Comparison of ENCODE assay signal across 1 cellular context in genomic region chr3:192156382-192156781, GRCh38.
TF ChIP-seq lines count a peak whose summit lies in the region.

No MANE protein-coding gene starts in this region.

TF ChIP-seq in HepG2, 621 proteins besides CTCF, POLR2A, EP300 and RAD21 (continued from another document and continues in another):
- no peak for TF ChIP-seq LCORL (IDR thresholded peaks at IDR 0.05)
- 0 out of 2 replicates have a peak, but pooled peaks have one; percentile 27 for TF ChIP-seq LCORL (CRISPR knock-in tag; IDR thresholded peaks at IDR 0.05)
- peak; percentile 37 for TF ChIP-seq ELF3 (CRISPR knock-in tag; IDR thresholded peaks at IDR 0.05)
- 0 out of 2 replicates have a peak, but pooled peaks have one; percentile 16 for TF ChIP-seq SAP130 (CRISPR knock-in tag; IDR thresholded peaks at IDR 0.05; ENCODE audit: low read depth)
- TF ChIP-seq NFKB2 (CRISPR knock-in tag; IDR thresholded peaks at IDR 0.05; ENCODE audit: borderline replicate concordance) = no peak
- TF ChIP-seq TFAP4 (IDR thresholded peaks at IDR 0.05; ENCODE audit: borderline replicate concordance, low read depth) = 0 out of 2 replicates have a peak, but pooled peaks have one; percentile 11
- TF ChIP-seq MAF1 (CRISPR knock-in tag; IDR thresholded peaks at IDR 0.05; ENCODE audit: borderline replicate concordance) = no peak
- peak; percentile 77; the same call in 1 of the 2 replicates for TF ChIP-seq TCF7L2 (IDR thresholded peaks at IDR 0.05; ENCODE audit: low read depth, low read length)
- no peak for TF ChIP-seq ZNF343 (CRISPR knock-in tag; IDR thresholded peaks at IDR 0.05)
- TF ChIP-seq, protein P1, sequence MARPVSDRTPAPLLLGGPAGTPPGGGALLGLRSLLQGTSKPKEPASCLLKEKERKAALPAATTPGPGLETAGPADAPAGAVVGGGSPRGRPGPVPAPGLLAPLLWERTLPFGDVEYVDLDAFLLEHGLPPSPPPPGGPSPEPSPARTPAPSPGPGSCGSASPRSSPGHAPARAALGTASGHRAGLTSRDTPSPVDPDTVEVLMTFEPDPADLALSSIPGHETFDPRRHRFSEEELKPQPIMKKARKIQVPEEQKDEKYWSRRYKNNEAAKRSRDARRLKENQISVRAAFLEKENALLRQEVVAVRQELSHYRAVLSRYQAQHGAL (CRISPR knock-in tag; IDR thresholded peaks at IDR 0.05; ENCODE audit: not compliant biosample characterization) = no peak
- TF ChIP-seq NFATC3 (CRISPR knock-in tag; IDR thresholded peaks at IDR 0.05) = no peak
- TF ChIP-seq TFE3 (CRISPR knock-in tag; IDR thresholded peaks at IDR 0.05) = 0 out of 2 replicates have a peak, but pooled peaks have one; percentile 20
- TF ChIP-seq HMG20A (CRISPR knock-in tag; IDR thresholded peaks at IDR 0.05; ENCODE audit: borderline replicate concordance) = peak; percentile 92; the same call in 1 of the 2 replicates
- TF ChIP-seq, protein P2, sequence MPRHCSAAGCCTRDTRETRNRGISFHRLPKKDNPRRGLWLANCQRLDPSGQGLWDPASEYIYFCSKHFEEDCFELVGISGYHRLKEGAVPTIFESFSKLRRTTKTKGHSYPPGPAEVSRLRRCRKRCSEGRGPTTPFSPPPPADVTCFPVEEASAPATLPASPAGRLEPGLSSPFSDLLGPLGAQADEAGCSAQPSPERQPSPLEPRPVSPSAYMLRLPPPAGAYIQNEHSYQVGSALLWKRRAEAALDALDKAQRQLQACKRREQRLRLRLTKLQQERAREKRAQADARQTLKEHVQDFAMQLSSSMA (CRISPR knock-in tag; IDR thresholded peaks at IDR 0.05) = no peak
- TF ChIP-seq, protein P3, sequence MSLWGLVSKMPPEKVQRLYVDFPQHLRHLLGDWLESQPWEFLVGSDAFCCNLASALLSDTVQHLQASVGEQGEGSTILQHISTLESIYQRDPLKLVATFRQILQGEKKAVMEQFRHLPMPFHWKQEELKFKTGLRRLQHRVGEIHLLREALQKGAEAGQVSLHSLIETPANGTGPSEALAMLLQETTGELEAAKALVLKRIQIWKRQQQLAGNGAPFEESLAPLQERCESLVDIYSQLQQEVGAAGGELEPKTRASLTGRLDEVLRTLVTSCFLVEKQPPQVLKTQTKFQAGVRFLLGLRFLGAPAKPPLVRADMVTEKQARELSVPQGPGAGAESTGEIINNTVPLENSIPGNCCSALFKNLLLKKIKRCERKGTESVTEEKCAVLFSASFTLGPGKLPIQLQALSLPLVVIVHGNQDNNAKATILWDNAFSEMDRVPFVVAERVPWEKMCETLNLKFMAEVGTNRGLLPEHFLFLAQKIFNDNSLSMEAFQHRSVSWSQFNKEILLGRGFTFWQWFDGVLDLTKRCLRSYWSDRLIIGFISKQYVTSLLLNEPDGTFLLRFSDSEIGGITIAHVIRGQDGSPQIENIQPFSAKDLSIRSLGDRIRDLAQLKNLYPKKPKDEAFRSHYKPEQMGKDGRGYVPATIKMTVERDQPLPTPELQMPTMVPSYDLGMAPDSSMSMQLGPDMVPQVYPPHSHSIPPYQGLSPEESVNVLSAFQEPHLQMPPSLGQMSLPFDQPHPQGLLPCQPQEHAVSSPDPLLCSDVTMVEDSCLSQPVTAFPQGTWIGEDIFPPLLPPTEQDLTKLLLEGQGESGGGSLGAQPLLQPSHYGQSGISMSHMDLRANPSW (CRISPR knock-in tag; IDR thresholded peaks at IDR 0.05; ENCODE audit: borderline replicate concordance) = no peak
- TF ChIP-seq ZNF782 (CRISPR knock-in tag; IDR thresholded peaks at IDR 0.05; ENCODE audit: borderline replicate concordance) = no peak
- no peak for TF ChIP-seq NFE2L1 (CRISPR knock-in tag; IDR thresholded peaks at IDR 0.05; ENCODE audit: borderline replicate concordance)
- TF ChIP-seq GATAD2A (CRISPR knock-in tag; IDR thresholded peaks at IDR 0.05) = peak; percentile 63
- no peak for TF ChIP-seq ZNF567 (CRISPR knock-in tag; IDR thresholded peaks at IDR 0.05; ENCODE audit: borderline replicate concordance)
- TF ChIP-seq BCL6 (CRISPR knock-in tag; IDR thresholded peaks at IDR 0.05) = peak; percentile 69
- no peak for TF ChIP-seq KLF13 (CRISPR knock-in tag; IDR thresholded peaks at IDR 0.05)
- peak; percentile 83 for TF ChIP-seq FOXA3 (CRISPR knock-in tag; IDR thresholded peaks at IDR 0.05)
- peak; percentile 58; the same call in 1 of the 2 replicates for TF ChIP-seq NFIC (IDR thresholded peaks at IDR 0.05; ENCODE audit: low read length)
- TF ChIP-seq PTBP1 (IDR thresholded peaks at IDR 0.05; ENCODE audit: low read depth, low read length, poor library complexity, severe bottlenecking) = no peak
- peak; percentile 50; the same call in 1 of the 2 replicates for TF ChIP-seq PAXIP1 (CRISPR knock-in tag; conservative IDR thresholded peaks at IDR 0.05)
- TF ChIP-seq ZNF253 (CRISPR knock-in tag; IDR thresholded peaks at IDR 0.05; ENCODE audit: borderline replicate concordance) = no peak
- no peak for TF ChIP-seq ZFP37 (CRISPR knock-in tag; IDR thresholded peaks at IDR 0.05; ENCODE audit: borderline replicate concordance)
- TF ChIP-seq, protein P4, sequence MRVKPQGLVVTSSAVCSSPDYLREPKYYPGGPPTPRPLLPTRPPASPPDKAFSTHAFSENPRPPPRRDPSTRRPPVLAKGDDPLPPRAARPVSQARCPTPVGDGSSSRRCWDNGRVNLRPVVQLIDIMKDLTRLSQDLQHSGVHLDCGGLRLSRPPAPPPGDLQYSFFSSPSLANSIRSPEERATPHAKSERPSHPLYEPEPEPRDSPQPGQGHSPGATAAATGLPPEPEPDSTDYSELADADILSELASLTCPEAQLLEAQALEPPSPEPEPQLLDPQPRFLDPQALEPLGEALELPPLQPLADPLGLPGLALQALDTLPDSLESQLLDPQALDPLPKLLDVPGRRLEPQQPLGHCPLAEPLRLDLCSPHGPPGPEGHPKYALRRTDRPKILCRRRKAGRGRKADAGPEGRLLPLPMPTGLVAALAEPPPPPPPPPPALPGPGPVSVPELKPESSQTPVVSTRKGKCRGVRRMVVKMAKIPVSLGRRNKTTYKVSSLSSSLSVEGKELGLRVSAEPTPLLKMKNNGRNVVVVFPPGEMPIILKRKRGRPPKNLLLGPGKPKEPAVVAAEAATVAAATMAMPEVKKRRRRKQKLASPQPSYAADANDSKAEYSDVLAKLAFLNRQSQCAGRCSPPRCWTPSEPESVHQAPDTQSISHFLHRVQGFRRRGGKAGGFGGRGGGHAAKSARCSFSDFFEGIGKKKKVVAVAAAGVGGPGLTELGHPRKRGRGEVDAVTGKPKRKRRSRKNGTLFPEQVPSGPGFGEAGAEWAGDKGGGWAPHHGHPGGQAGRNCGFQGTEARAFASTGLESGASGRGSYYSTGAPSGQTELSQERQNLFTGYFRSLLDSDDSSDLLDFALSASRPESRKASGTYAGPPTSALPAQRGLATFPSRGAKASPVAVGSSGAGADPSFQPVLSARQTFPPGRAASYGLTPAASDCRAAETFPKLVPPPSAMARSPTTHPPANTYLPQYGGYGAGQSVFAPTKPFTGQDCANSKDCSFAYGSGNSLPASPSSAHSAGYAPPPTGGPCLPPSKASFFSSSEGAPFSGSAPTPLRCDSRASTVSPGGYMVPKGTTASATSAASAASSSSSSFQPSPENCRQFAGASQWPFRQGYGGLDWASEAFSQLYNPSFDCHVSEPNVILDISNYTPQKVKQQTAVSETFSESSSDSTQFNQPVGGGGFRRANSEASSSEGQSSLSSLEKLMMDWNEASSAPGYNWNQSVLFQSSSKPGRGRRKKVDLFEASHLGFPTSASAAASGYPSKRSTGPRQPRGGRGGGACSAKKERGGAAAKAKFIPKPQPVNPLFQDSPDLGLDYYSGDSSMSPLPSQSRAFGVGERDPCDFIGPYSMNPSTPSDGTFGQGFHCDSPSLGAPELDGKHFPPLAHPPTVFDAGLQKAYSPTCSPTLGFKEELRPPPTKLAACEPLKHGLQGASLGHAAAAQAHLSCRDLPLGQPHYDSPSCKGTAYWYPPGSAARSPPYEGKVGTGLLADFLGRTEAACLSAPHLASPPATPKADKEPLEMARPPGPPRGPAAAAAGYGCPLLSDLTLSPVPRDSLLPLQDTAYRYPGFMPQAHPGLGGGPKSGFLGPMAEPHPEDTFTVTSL (CRISPR knock-in tag; IDR thresholded peaks at IDR 0.05; ENCODE audit: borderline replicate concordance) = peak; percentile 49; the same call in 1 of the 2 replicates
- no peak for TF ChIP-seq ZNF281 (CRISPR knock-in tag; IDR thresholded peaks at IDR 0.05; ENCODE audit: borderline replicate concordance)
- no peak for TF ChIP-seq ZNF660 (CRISPR knock-in tag; IDR thresholded peaks at IDR 0.05; ENCODE audit: borderline replicate concordance, low read depth)
- TF ChIP-seq HDAC1 (CRISPR knock-in tag; IDR thresholded peaks at IDR 0.05) = 0 out of 2 replicates have a peak, but pooled peaks have one; percentile 29
- TF ChIP-seq MED8 (CRISPR knock-in tag; IDR thresholded peaks at IDR 0.05; ENCODE audit: insufficient replicate concordance) = no peak
- TF ChIP-seq RNF2 (conservative IDR thresholded peaks at IDR 0.05; ENCODE audit: low read depth) = no peak
- TF ChIP-seq NCOA5 (CRISPR knock-in tag; IDR thresholded peaks at IDR 0.05) = no peak
- TF ChIP-seq FOXA1 (IDR thresholded peaks at IDR 0.05) = peak; percentile 50; the same call in 1 of the 2 replicates
- TF ChIP-seq FOXA1 (CRISPR knock-in tag; IDR thresholded peaks at IDR 0.05) = peak; percentile 53; the same call in 1 of the 2 replicates
- peak; percentile 54 for TF ChIP-seq RXRB (CRISPR knock-in tag; IDR thresholded peaks at IDR 0.05; ENCODE audit: borderline replicate concordance)
- TF ChIP-seq, protein P5, sequence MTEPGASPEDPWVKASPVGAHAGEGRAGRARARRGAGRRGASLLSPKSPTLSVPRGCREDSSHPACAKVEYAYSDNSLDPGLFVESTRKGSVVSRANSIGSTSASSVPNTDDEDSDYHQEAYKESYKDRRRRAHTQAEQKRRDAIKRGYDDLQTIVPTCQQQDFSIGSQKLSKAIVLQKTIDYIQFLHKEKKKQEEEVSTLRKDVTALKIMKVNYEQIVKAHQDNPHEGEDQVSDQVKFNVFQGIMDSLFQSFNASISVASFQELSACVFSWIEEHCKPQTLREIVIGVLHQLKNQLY (CRISPR knock-in tag; IDR thresholded peaks at IDR 0.05) = no peak
- peak; percentile 75; the same call in 1 of the 2 replicates for TF ChIP-seq NCOA2 (CRISPR knock-in tag; IDR thresholded peaks at IDR 0.05)
- TF ChIP-seq ZNF749 (CRISPR knock-in tag; IDR thresholded peaks at IDR 0.05; ENCODE audit: borderline replicate concordance) = no peak
- TF ChIP-seq KAT2B (IDR thresholded peaks at IDR 0.05; ENCODE audit: borderline replicate concordance, low read depth, low read length) = no peak
- TF ChIP-seq RARA (CRISPR knock-in tag; IDR thresholded peaks at IDR 0.05) = peak; percentile 71
